22 cellular contexts compared by ENCODE assay signal in the genomic region with DNA sequence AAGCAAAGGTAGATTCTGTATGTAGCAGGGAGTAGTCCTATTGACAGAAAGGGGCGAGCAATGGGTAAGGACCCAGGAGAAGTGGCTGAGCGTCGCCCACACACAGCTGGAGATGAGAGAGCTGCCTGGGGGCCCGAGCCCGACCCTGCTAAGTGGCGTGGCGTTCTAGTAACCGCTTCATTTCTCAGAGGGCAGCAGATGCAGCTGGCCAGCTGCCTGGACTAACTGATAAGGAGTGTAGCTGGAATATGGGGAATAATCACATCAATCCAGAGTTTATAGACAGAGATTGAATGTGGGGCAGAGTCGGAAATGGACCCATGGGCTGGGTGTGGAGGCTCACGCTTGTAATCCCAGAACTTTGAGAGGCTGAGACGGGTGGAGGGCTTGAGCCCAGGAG.
DNase-seq lines count a peak whose midpoint lies in the region; ATAC-seq and TF ChIP-seq lines count a peak whose summit lies in the region.
"Had no signal": no experiment of that assay in that cellular context is flagged by ENCODE, and none has a peak within 500 bp of the region (broad histone marks: within the 10 kb centered on the region; RNA-seq: fewer than 3 reads in every experiment).

No MANE protein-coding gene starts in this region.

- H3K9me3 ChIP-seq in endodermal cell (ENCODE audit: control insufficient read depth, low read length) = no peaks in the 10 kb centered on the region
- H3K9me3 ChIP-seq: BLaER1, heart left ventricle had no signal

- DNase-seq in activated naive CD8-positive, alpha-beta T cell treated with anti-CD3 and anti-CD28 coated beads for 36 hours = no peak
- no peak for DNase-seq in activated naive CD8-positive, alpha-beta T cell treated with anti-CD3 and anti-CD28 coated beads, Interleukin-2, amount 50 U/mL, for 24 hours
- DNase-seq in NCI-H69 (lab: John Stamatoyannopoulos, UW) = peak; percentile 66
- DNase-seq in endodermal cell = peak; percentile 35
- DNase-seq in GM10266 (ENCODE audit: extremely low spot score) = no peak
- DNase-seq in activated CD4-positive, alpha-beta T cell treated with anti-CD3 and anti-CD28 coated beads for 4 hours = no peak
- DNase-seq: ACHN; activated CD4-positive, alpha-beta T cell treated with anti-CD3 and anti-CD28 coated beads for 48 hours; activated naive CD8-positive, alpha-beta T cell treated with anti-CD3 and anti-CD28 coated beads, Interleukin-2, amount 10 ng/mL, durations not matched to agents 7 days and 5 days; COR-L47; heart left ventricle; left cardiac atrium; NCI-H1105; NCI-H2081 treated with DMSO at 0.1 percent for 48 hours; nucleus accumbens; stimulated activated CD4-positive, alpha-beta T cell treated with anti-CD3 and anti-CD28 coated beads, Interleukin-1b, Interleukin-23, amount 100 ng/mL, for 48 hours; T-helper 2 cell had no signal

- H3K9me3 Mint-ChIP-seq in activated naive CD8-positive, alpha-beta T cell treated with anti-CD3 and anti-CD28 coated beads for 36 hours = no peaks in the 10 kb centered on the region
- H3K9me3 Mint-ChIP-seq in activated naive CD8-positive, alpha-beta T cell treated with anti-CD3 and anti-CD28 coated beads, Interleukin-2, amount 50 U/mL, for 24 hours = no peaks in the 10 kb centered on the region
- H3K9me3 Mint-ChIP-seq in endodermal cell = no peaks in the 10 kb centered on the region
- H3K9me3 Mint-ChIP-seq: activated naive CD8-positive, alpha-beta T cell treated with anti-CD3 and anti-CD28 coated beads, Interleukin-2, amount 10 ng/mL, durations not matched to agents 7 days and 5 days; activated T-helper 1 cell treated with anti-CD3 and anti-CD28 coated beads, Interleukin-12 subunit alpha, Interleukin-12 subunit beta, Interleukin-2, Interleukin-4 antibody, amounts not matched to agents 30 ng/mL and 10 ng/mL and 1 ng/mL, durations not matched to agents 14 hours and 24 hours and 36 hours had no signal

- H3K4me3 Mint-ChIP-seq in activated naive CD8-positive, alpha-beta T cell treated with anti-CD3 and anti-CD28 coated beads for 36 hours = no peak overlapping the region
- H3K4me3 Mint-ChIP-seq in activated naive CD8-positive, alpha-beta T cell treated with anti-CD3 and anti-CD28 coated beads, Interleukin-2, amount 50 U/mL, for 24 hours = no peak overlapping the region
- no peak overlapping the region for H3K4me3 Mint-ChIP-seq in endodermal cell
- H3K4me3 Mint-ChIP-seq: activated naive CD8-positive, alpha-beta T cell treated with anti-CD3 and anti-CD28 coated beads, Interleukin-2, amount 10 ng/mL, durations not matched to agents 7 days and 5 days; activated T-helper 1 cell treated with anti-CD3 and anti-CD28 coated beads, Interleukin-12 subunit alpha, Interleukin-12 subunit beta, Interleukin-2, Interleukin-4 antibody, amounts not matched to agents 30 ng/mL and 10 ng/mL and 1 ng/mL, durations not matched to agents 14 hours and 24 hours and 36 hours had no signal

- H3K27ac Mint-ChIP-seq in activated naive CD8-positive, alpha-beta T cell treated with anti-CD3 and anti-CD28 coated beads for 36 hours = peak overlapping the region; percentile 59
- H3K27ac Mint-ChIP-seq in activated naive CD8-positive, alpha-beta T cell treated with anti-CD3 and anti-CD28 coated beads, Interleukin-2, amount 50 U/mL, for 24 hours = no peak overlapping the region
- H3K27ac Mint-ChIP-seq in endodermal cell = no peak overlapping the region
- H3K27ac Mint-ChIP-seq: activated T-helper 1 cell treated with anti-CD3 and anti-CD28 coated beads, Interleukin-12 subunit alpha, Interleukin-12 subunit beta, Interleukin-2, Interleukin-4 antibody, amounts not matched to agents 30 ng/mL and 10 ng/mL and 1 ng/mL, durations not matched to agents 14 hours and 24 hours and 36 hours had no signal

- H3K4me3 ChIP-seq in endodermal cell (ENCODE audit: low read length) = no peak overlapping the region
- H3K4me3 ChIP-seq: BLaER1, heart left ventricle had no signal

- H3K4me1 ChIP-seq in endodermal cell (ENCODE audit: control insufficient read depth, insufficient read depth, low read length) = no peaks in the 10 kb centered on the region

- TF ChIP-seq CTCF in endodermal cell (conservative IDR thresholded peaks at IDR 0.05) = no peak
- TF ChIP-seq CTCF in GM10266 (IDR thresholded peaks at IDR 0.05; ENCODE audit: control insufficient read depth, insufficient read depth, low read depth, missing control alignments) = no peak

- peaks cover 12% of the 10 kb centered on the region for H3K36me3 Mint-ChIP-seq in activated naive CD8-positive, alpha-beta T cell treated with anti-CD3 and anti-CD28 coated beads for 36 hours
- H3K36me3 Mint-ChIP-seq in activated naive CD8-positive, alpha-beta T cell treated with anti-CD3 and anti-CD28 coated beads, Interleukin-2, amount 50 U/mL, for 24 hours (ENCODE audit: low read depth) = peaks cover 59% of the 10 kb centered on the region
- no peaks in the 10 kb centered on the region for H3K36me3 Mint-ChIP-seq in endodermal cell (ENCODE audit: low read depth)

- no peaks in the 10 kb centered on the region for H3K27me3 ChIP-seq in endodermal cell (ENCODE audit: control insufficient read depth, insufficient read depth, low read length, poor library complexity, severe bottlenecking)
- H3K27me3 ChIP-seq: BLaER1, heart left ventricle had no signal

- no peak overlapping the region for H3K27ac ChIP-seq in endodermal cell (ENCODE audit: low read depth, low read length)
- H3K27ac ChIP-seq: BLaER1, epithelial cell of prostate, heart left ventricle, HL-60 had no signal

- H3K4me1 Mint-ChIP-seq in activated naive CD8-positive, alpha-beta T cell treated with anti-CD3 and anti-CD28 coated beads for 36 hours = no peaks in the 10 kb centered on the region
- peaks cover 2% of the 10 kb centered on the region for H3K4me1 Mint-ChIP-seq in activated naive CD8-positive, alpha-beta T cell treated with anti-CD3 and anti-CD28 coated beads, Interleukin-2, amount 50 U/mL, for 24 hours
- H3K4me1 Mint-ChIP-seq in endodermal cell = peaks cover 21% of the 10 kb centered on the region
- H3K4me1 Mint-ChIP-seq: activated naive CD8-positive, alpha-beta T cell treated with anti-CD3 and anti-CD28 coated beads, Interleukin-2, amount 10 ng/mL, durations not matched to agents 7 days and 5 days had no signal

- H3K9ac ChIP-seq in endodermal cell (ENCODE audit: extremely low read depth, low read length, poor library complexity, severe bottlenecking) = no peak overlapping the region
- H3K9ac ChIP-seq: BLaER1 had no signal

- WGBS in endodermal cell (ENCODE audit: insufficient coverage in 1 of 2, insufficient read length in 1 of 2), 2 experiments = 93 to 98% methylated on average over 10 to 11 of the region's 11 CpGs

- ATAC-seq in activated naive CD8-positive, alpha-beta T cell treated with anti-CD3 and anti-CD28 coated beads, Interleukin-2, amount 50 U/mL, for 24 hours = no peak
- no peak for ATAC-seq in GM19397 (IDR thresholded peaks at IDR 0.05; ENCODE audit: unreplicated experiment)
- ATAC-seq: heart left ventricle, left cardiac atrium had no signal

- H3K36me3 ChIP-seq in endodermal cell (ENCODE audit: control insufficient read depth, insufficient read depth, low read length) = no peaks in the 10 kb centered on the region
- H3K36me3 ChIP-seq: BLaER1, heart left ventricle had no signal

- no peaks in the 10 kb centered on the region for H3K27me3 Mint-ChIP-seq in activated naive CD8-positive, alpha-beta T cell treated with anti-CD3 and anti-CD28 coated beads for 36 hours
- no peaks in the 10 kb centered on the region for H3K27me3 Mint-ChIP-seq in activated naive CD8-positive, alpha-beta T cell treated with anti-CD3 and anti-CD28 coated beads, Interleukin-2, amount 50 U/mL, for 24 hours
- H3K27me3 Mint-ChIP-seq in endodermal cell (ENCODE audit: insufficient read depth) = peaks cover 1% of the 10 kb centered on the region
- H3K27me3 Mint-ChIP-seq: activated naive CD8-positive, alpha-beta T cell treated with anti-CD3 and anti-CD28 coated beads, Interleukin-2, amount 10 ng/mL, durations not matched to agents 7 days and 5 days had no signal

Comparison
In these comparisons a context has a peak if more than half of its experiments do, and no peak if none do; other contexts are left out.
1. DNase-seq: peak in NCI-H69 (single experiment) and endodermal cell (single experiment); none in activated naive CD8-positive, alpha-beta T cell treated with anti-CD3 and anti-CD28 coated beads for 36 hours (single experiment), activated naive CD8-positive, alpha-beta T cell treated with anti-CD3 and anti-CD28 coated beads, Interleukin-2, amount 50 U/mL, for 24 hours (single experiment), GM10266 (single experiment) and activated CD4-positive, alpha-beta T cell treated with anti-CD3 and anti-CD28 coated beads for 4 hours (0 of 2).